ENCODE assay signal across 4 cellular contexts in the genomic region with DNA sequence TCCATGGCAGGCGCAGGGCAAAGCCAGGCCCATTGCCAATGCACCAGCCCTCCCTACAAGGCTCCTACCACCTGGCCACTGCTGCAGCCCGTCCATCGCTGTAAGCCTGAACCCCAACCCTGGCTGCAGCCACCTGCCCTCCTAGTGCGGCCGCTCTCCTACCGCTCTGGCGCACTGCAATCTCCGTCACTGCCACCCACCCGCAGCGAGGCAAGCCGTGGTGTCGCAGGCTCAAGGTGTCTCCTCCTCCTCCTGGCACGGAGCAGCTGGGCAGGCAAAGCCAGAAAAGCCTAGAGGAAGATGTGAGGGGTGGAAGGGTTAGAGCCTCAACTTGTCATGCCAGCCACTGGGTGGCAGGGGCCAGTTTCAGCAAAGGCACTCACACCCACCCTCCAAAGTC. TPM values are rescaled to one million over a fixed set of nuclear protein-coding genes. Genes with fewer than 3 reads are reported as not detected.
"Had no signal": no experiment of that assay in that cellular context is flagged by ENCODE, and none has a peak within 500 bp of the region (broad histone marks: within the 10 kb centered on the region; RNA-seq: fewer than 3 reads in every experiment).

No MANE protein-coding gene starts in this region.

RNA-seq across cellular contexts. Expression of a gene that starts 50.1 kb away (rescaled TPM):
- total RNA-seq: HepG2, HT-29, HT1080, IMR-90 had no signal
- polyA plus RNA-seq: HepG2, IMR-90 had no signal
